13 cellular contexts compared by ENCODE assay signal in genomic region chr3:71393093-71393492, GRCh38.
DNase-seq lines count a peak whose midpoint lies in the region; ATAC-seq, FAIRE-seq and TF ChIP-seq lines count a peak whose summit lies in the region.
"Had no signal": no experiment of that assay in that cellular context is flagged by ENCODE, and none has a peak within 500 bp of the region (broad histone marks: within the 10 kb centered on the region; RNA-seq: fewer than 3 reads in every experiment).

No MANE protein-coding gene starts in this region.

- POLR2A ChIA-PET in GM10248 (lab: Yijun Ruan, JAX) = no interaction called here

- ATAC-seq in GM21381 (IDR thresholded peaks at IDR 0.05; ENCODE audit: unreplicated experiment) (peak; percentile 39), HG03354 (IDR thresholded peaks at IDR 0.05; ENCODE audit: poor library complexity, severe bottlenecking, unreplicated experiment) (peak; percentile 37)

- CTCF ChIA-PET in GM10248 (lab: Yijun Ruan, JAX) = no interaction called here

- TF ChIP-seq CTCF in GM10248 (IDR thresholded peaks at IDR 0.05; ENCODE audit: control extremely low read depth, extremely low read depth, low read depth, missing control alignments) (no peak), bronchial epithelial cell (IDR thresholded peaks at IDR 0.05; ENCODE audit: insufficient read depth, low read length, severe bottlenecking) (no peak)

- no peak for FAIRE-seq in bronchial epithelial cell (lab: Jason Lieb, UNC)
- FAIRE-seq: D721Med, H1 had no signal

- no peaks in the 10 kb centered on the region for H3K9me3 ChIP-seq in MG63

- no peak overlapping the region for H3K4me3 ChIP-seq in bronchial epithelial cell (ENCODE audit: low read depth, low read length)
- H3K4me3 ChIP-seq in MG63 = no peak overlapping the region

- H3K27me3 ChIP-seq in bronchial epithelial cell (ENCODE audit: control insufficient read depth, insufficient read depth, low read length) (no peaks in the 10 kb centered on the region), MG63 (no peaks in the 10 kb centered on the region)

- DNase-seq in GM10248 (ENCODE audit: extremely low spot score) (peak; percentile 33), bronchial epithelial cell (ENCODE audit: low read depth) (peak; percentile 80), C1 segment of cervical spinal cord (lab: John Stamatoyannopoulos, UW) (no peak), GM03348 (ENCODE audit: low spot score) (no peak), islet precursor cell (no peak), MG63 (no peak)
- DNase-seq: foreskin fibroblast; NCI-H1436 treated with DMSO at 0.1 percent for 48 hours; stimulated activated CD4-positive, alpha-beta T cell treated with anti-CD3 and anti-CD28 coated beads, Interleukin-4, amount 100 ng/mL, for 1 hour had no signal

- H3K36me3 ChIP-seq in bronchial epithelial cell (ENCODE audit: control insufficient read depth, insufficient read depth, low read length) (no peaks in the 10 kb centered on the region), MG63 (no peaks in the 10 kb centered on the region)

Comparison
In these comparisons a context has a peak if more than half of its experiments do, and no peak if none do; other contexts are left out.
1. DNase-seq: peak in GM10248 (single experiment) and bronchial epithelial cell (single experiment); none in C1 segment of cervical spinal cord (0 of 14), GM03348 (single experiment), islet precursor cell (single experiment) and MG63 (single experiment).